Comparison of ENCODE assay signal across 8 cellular contexts in genomic region chr7:138460649-138461607, GRCh38. TPM values are rescaled to one million over a fixed set of nuclear protein-coding genes. Genes with fewer than 3 reads are reported as not detected.
A peak's percentile ranks its signal among the peaks of the same experiment; 100 is the strongest.
DNase-seq lines count a peak whose midpoint lies in the region; ATAC-seq and TF ChIP-seq lines count a peak whose summit lies in the region.

No MANE protein-coding gene starts in this region.

- H3K9me3 ChIP-seq in right lobe of liver: no peaks in the 10 kb centered on the region

- H3K4me3 ChIP-seq in coronary artery (peak overlapping the region; percentile 96), right lobe of liver (peak overlapping the region; percentile 76 to 85 (median 85))

- WGBS in right lobe of liver (ENCODE audit: insufficient coverage, low coverage, low lambda C conversion rate, missing lambda C conversion rate): 0% methylated on average over 6 of the region's 84 CpGs

- TF ChIP-seq POLR2A in right lobe of liver (IDR thresholded peaks at IDR 0.05): peak; percentile 57

- no peaks in the 10 kb centered on the region for H3K27me3 ChIP-seq in right lobe of liver

- H3K4me1 ChIP-seq in right lobe of liver: peaks cover 0 to 9% (median 1%) of the 10 kb centered on the region in 4 donors

- H3K27ac ChIP-seq in coronary artery: peak overlapping the region; percentile 79 to 98
- peak overlapping the region; percentile 82 to 95 (median 92) for H3K27ac ChIP-seq in right lobe of liver

- intact Hi-C loops in right lobe of liver (cut with DNase I): no loop called here

- in situ Hi-C loops in ACHN (cut with HindIII; ENCODE audit: low pct_ligation_motif_present, low pct_unique_long_range_greater_than_20kb, low sequenced_read_pairs): no loop called here

- DNase-seq in ACHN: peak; percentile 65
- DNase-seq in NCI-H226: peak; percentile 22
- peak; percentile 47 for DNase-seq in activated CD4-positive, alpha-beta T cell treated with anti-CD3 and anti-CD28 coated beads, Interleukin-2, amount 50 U/mL, for 1 hour
- DNase-seq in coronary artery (ENCODE audit: low spot score): peak; percentile 75
- DNase-seq in right lobe of liver: peak; percentile 73 to 80 (median 76)
- peak; percentile 50 to 53 for DNase-seq in stimulated activated CD4-positive, alpha-beta T cell treated with anti-CD3 and anti-CD28 coated beads, Interleukin-4, amount 100 ng/mL, for 48 hours (ENCODE audit: low read depth in 2 of 2)

- ATAC-seq in GM18519 (IDR thresholded peaks at IDR 0.05; ENCODE audit: low FRiP score, unreplicated experiment) (peak; percentile 24), HG03045 (IDR thresholded peaks at IDR 0.05; ENCODE audit: unreplicated experiment) (peak; percentile 37), right lobe of liver (peak; percentile 28 to 40 (median 34))

- no peaks in the 10 kb centered on the region for H3K36me3 ChIP-seq in right lobe of liver

- TF ChIP-seq CTCF in coronary artery (IDR thresholded peaks at IDR 0.05) (no peak), right lobe of liver (IDR thresholded peaks at IDR 0.05) (peak in 2 of 4 donors; percentile 12 to 16)

RNA-seq across cellular contexts. Expression of gene TRIM24, which starts 0.9 kb away (rescaled TPM):
- total RNA-seq in right lobe of liver: 10 to 100 TPM; 14.5 to 18.9 (median 16.5) TPM

Comparison
In these comparisons a context has a peak if more than half of its experiments do, and no peak if none do; other contexts are left out.
1. Peak in every context shown above with its lines: DNase-seq, ATAC-seq, H3K4me3 ChIP-seq and H3K27ac ChIP-seq.
2. DNase-seq: peak in every context shown above with its lines; median percentile 76 in right lobe of liver; 75 in coronary artery; 65 in ACHN; 52 in stimulated activated CD4-positive, alpha-beta T cell treated with anti-CD3 and anti-CD28 coated beads, Interleukin-4, amount 100 ng/mL, for 48 hours; 47 in activated CD4-positive, alpha-beta T cell treated with anti-CD3 and anti-CD28 coated beads, Interleukin-2, amount 50 U/mL, for 1 hour; 22 in NCI-H226.